ENCODE assay signal across 1 cellular context in the genomic region with DNA sequence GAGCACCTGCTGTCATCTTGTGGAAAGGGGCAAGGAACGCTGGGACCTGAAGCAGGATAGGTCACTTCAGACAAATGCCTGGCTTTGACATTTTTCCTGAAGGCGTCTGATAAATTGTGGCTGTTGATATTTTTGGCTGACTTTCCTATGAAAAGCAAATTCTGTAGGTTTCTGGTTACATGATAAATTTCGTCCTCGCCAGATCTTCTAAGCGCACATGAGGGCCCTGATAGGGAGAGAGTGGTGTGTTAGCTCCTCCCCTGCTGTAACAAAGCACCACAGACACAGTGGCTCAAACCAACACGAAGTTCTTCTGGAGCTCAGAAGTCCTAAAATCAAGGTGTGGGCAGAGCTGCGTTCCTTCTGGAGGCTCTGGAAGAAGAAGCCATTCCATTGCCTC.
TF ChIP-seq lines count a peak whose summit lies in the region.

No MANE protein-coding gene starts in this region.

TF ChIP-seq in K562, 482 proteins besides CTCF, POLR2A, EP300 and RAD21:
- TF ChIP-seq IRF9 (tag; IDR thresholded peaks at IDR 0.05), result no peak
